Comparison of ENCODE assay signal across 8 cellular contexts in the genomic region with DNA sequence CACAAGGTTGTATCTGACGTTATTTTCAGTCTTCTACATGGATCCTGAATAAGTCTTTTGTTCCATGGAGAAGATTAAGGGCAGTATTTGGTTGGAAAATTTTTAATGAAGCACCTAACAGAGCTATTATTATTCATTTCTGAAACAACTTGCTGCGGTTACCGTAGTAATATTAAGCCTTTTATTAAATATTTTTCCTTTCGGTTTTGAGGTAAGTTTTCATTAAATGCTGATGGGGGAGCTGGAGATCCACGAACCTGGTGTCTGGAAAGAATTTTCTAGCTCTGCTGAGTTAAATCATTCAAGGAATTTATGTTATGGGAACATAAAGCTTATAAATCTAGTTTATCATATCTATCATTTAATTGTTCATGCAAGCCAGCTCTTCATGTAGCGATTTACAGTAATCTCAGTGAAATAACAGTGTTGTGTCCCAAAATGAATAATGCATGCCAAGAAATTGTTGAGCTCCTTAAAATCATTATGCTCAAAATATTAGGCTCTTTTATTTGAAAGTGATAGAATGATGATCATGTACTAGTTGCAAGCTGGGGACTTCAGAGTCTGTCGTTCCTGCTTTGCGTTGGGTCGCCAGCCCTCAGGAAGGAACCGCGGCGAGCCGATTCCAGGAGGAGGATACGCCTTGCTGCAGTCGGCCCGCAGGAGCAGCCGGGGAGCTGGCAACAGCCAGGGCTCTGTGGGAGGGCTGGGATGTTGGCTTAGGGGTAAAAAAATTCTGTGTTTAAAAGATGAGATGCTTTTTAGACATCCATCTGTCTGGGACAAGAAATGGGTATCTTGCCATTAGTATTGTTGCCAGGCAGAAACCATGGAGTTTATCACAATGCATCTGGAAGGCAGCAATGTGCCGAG.
DNase-seq lines count a peak whose midpoint lies in the region; ATAC-seq, FAIRE-seq and TF ChIP-seq lines count a peak whose summit lies in the region.

No MANE protein-coding gene starts in this region.

- peaks cover 16% of the 10 kb centered on the region for H3K36me3 Mint-ChIP-seq in astrocyte (ENCODE audit: low read depth, unreplicated experiment)

- H3K79me2 ChIP-seq in astrocyte (ENCODE audit: insufficient read depth, low read length): no peaks in the 10 kb centered on the region

- intact Hi-C loops in left cardiac atrium (cut with DNase I): no loop called here

- no peak for DNase-seq in D721Med (ENCODE audit: insufficient read length, low spot score)
- peak; percentile 47 for DNase-seq in astrocyte (ENCODE audit: low read depth)
- peak; percentile 37 for DNase-seq in left cardiac atrium
- peak; percentile 47 for DNase-seq in putamen (ENCODE audit: low spot score)
- DNase-seq in activated CD4-positive, alpha-beta T cell treated with anti-CD3 and anti-CD28 coated beads for 4 hours: no peak
- no peak for DNase-seq in activated CD4-positive, alpha-beta T cell treated with anti-CD3 and anti-CD28 coated beads, Interleukin-2, amount 50 U/mL, for 1 hour

- H3K4me1 ChIP-seq in astrocyte (ENCODE audit: insufficient read depth, low read length): peaks cover 20% of the 10 kb centered on the region

- H3K36me3 ChIP-seq in astrocyte (ENCODE audit: insufficient read depth, low read length): no peaks in the 10 kb centered on the region

- H3K9ac ChIP-seq in astrocyte (ENCODE audit: low read length): peak overlapping the region; percentile 25

- no peaks in the 10 kb centered on the region for H3K9me3 Mint-ChIP-seq in astrocyte (ENCODE audit: unreplicated experiment)

- FAIRE-seq in D721Med (lab: Jason Lieb, UNC) (no peak), astrocyte (lab: Jason Lieb, UNC) (peak; percentile 39)

- H3K4me1 Mint-ChIP-seq in astrocyte (ENCODE audit: low read depth, unreplicated experiment): peaks cover 27% of the 10 kb centered on the region

- peak; percentile 10 for TF ChIP-seq CTCF in D721Med (IDR thresholded peaks at IDR 0.05; ENCODE audit: insufficient read depth, missing control alignments)
- TF ChIP-seq CTCF in astrocyte (IDR thresholded peaks at IDR 0.05; ENCODE audit: insufficient read depth, low read depth, low read length): peak; percentile 57

- no peaks in the 10 kb centered on the region for H3K27me3 ChIP-seq in astrocyte (ENCODE audit: insufficient read depth, low read length)

- peak overlapping the region; percentile 20 for H3K4me3 ChIP-seq in astrocyte (ENCODE audit: insufficient read depth, low read depth, low read length)

- no peak overlapping the region for H3K27ac ChIP-seq in astrocyte (ENCODE audit: low read depth, low read length)

- H3K4me3 Mint-ChIP-seq in astrocyte (ENCODE audit: unreplicated experiment): no peak overlapping the region

- no peaks in the 10 kb centered on the region for H3K27me3 Mint-ChIP-seq in astrocyte (ENCODE audit: low read depth, unreplicated experiment)

- H4K20me1 ChIP-seq in astrocyte (ENCODE audit: insufficient read depth, low read length): peaks cover 69% of the 10 kb centered on the region

- H3K27ac Mint-ChIP-seq in astrocyte (ENCODE audit: unreplicated experiment): peak overlapping the region; percentile 8

- H3K4me2 ChIP-seq in astrocyte (ENCODE audit: low read length): peak overlapping the region; percentile 72

- H2AFZ ChIP-seq in astrocyte (ENCODE audit: low read depth, low read length): no peak overlapping the region

- ATAC-seq in left cardiac atrium (peak; percentile 38 to 62), GM21529 (IDR thresholded peaks at IDR 0.05; ENCODE audit: unreplicated experiment) (no peak), GM18867 (IDR thresholded peaks at IDR 0.05; ENCODE audit: unreplicated experiment) (no peak)

- no peaks in the 10 kb centered on the region for H3K9me3 ChIP-seq in astrocyte (ENCODE audit: insufficient read depth, low read depth, low read length)

Comparison
In these comparisons a context has a peak if more than half of its experiments do, and no peak if none do; other contexts are left out.
1. DNase-seq: peak in astrocyte (single experiment), left cardiac atrium (single experiment) and putamen (single experiment); none in D721Med (single experiment), activated CD4-positive, alpha-beta T cell treated with anti-CD3 and anti-CD28 coated beads for 4 hours (0 of 2) and activated CD4-positive, alpha-beta T cell treated with anti-CD3 and anti-CD28 coated beads, Interleukin-2, amount 50 U/mL, for 1 hour (single experiment).
2. ATAC-seq: peak in left cardiac atrium (2 of 2); none in GM21529 (single experiment) and GM18867 (single experiment).